Comparison of ENCODE assay signal across 8 cellular contexts in the genomic region with DNA sequence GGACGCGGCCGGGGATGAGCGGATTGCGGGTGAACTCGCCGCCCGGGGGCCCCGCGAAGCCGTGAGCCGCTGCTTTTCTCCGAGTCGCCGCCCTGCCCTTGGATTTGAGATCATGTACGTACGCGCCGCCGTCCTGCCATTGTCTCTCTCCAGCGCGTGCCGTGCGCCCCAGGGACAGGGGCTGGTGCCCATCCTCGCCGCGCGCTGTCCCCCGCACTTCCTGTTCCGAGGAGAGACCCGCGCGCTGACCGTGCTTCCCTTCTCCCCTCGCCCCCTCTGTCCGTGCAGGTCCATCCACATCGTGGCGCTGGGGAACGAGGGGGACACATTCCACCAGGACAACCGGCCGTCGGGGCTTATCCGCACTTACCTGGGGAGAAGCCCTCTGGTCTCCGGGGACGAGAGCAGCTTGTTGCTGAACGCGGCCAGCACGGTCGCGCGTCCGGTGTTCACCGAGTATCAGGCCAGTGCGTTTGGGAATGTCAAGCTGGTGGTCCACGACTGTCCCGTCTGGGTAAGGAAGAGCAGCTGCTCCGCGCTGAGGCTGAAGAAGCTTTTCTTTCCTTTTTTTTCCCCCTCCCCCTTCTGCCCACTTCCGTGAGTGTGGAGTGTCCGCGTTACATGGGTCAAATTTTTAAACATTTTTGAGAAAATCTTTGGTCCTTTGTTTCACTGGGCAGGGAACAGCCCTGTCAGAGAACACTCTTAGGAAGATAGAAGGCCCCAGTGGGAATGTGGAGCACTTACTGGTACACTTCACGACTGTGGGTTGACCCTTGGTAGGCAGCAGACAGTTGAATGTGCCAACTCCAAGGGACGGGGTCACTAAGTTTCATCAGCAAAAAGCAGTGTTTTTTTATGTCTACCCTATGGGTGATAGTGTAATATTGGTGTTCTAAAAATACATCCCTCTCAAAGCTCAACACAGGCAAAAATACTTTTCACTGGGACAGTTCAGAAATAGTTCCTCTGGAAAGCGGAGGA. TPM values are rescaled to one million over a fixed set of nuclear protein-coding genes. Genes with fewer than 3 reads are reported as not detected.
DNase-seq lines count a peak whose midpoint lies in the region; ATAC-seq, FAIRE-seq and TF ChIP-seq lines count a peak whose summit lies in the region.

No MANE protein-coding gene starts in this region.

- H3K4me3 ChIP-seq in SK-N-SH (ENCODE audit: low read depth in 2 of 2, low read length in 1 of 2) (peak overlapping the region; percentile 80 to 98), brain microvascular endothelial cell (ENCODE audit: low read depth, low read length) (peak overlapping the region; percentile 90), small intestine (ENCODE audit: low read depth in 1 of 2, low read length in 2 of 2) (peak overlapping the region; percentile 57 to 91)

- peaks cover 30% of the 10 kb centered on the region for H3K4me1 Mint-ChIP-seq in CD14-positive monocyte

- in situ Hi-C loops in brain microvascular endothelial cell (cut with HindIII; ENCODE audit: low pct_ligation_motif_present, low sequenced_read_pairs): no loop called here

- H3K9me3 ChIP-seq in SK-N-SH: no peaks in the 10 kb centered on the region
- no peaks in the 10 kb centered on the region for H3K9me3 ChIP-seq in small intestine (ENCODE audit: control insufficient read depth, low read depth)

- intact Hi-C loops in CD14-positive monocyte (cut with micrococcal nuclease): loop anchor here in 1 of 2 donors (10.0 kb wide), 1 partner anchor 93 kb away; a partner anchor contains a TSS

- no peaks in the 10 kb centered on the region for H3K27me3 ChIP-seq in SK-N-SH (ENCODE audit: insufficient read depth)
- no peaks in the 10 kb centered on the region for H3K27me3 ChIP-seq in brain microvascular endothelial cell (replicated peaks)
- no peaks in the 10 kb centered on the region for H3K27me3 ChIP-seq in small intestine (ENCODE audit: control insufficient read depth in 2 of 2, insufficient read depth in 2 of 2, low read length in 2 of 2)

- no peaks in the 10 kb centered on the region for H3K9me3 Mint-ChIP-seq in CD14-positive monocyte

- FAIRE-seq in GM19239 (lab: Jason Lieb, UNC) (peak; percentile 73), small intestine (lab: Jason Lieb, UNC) (no peak)

- H2AFZ ChIP-seq in SK-N-SH (ENCODE audit: low read depth): peak overlapping the region; percentile 58

- POLR2A ChIA-PET in SK-N-SH (lab: Yijun Ruan, JAX): interaction anchor here (0.8 to 2.7 kb wide), 6 partner anchors 9 to 91 kb away, joined by 3 to 25 read pairs (median 4); a partner anchor contains a TSS

- H3K27ac ChIP-seq in SK-N-SH (ENCODE audit: low read depth in 2 of 2, low read length in 1 of 2): peak overlapping the region; percentile 77 to 97
- peak overlapping the region; percentile 89 for H3K27ac ChIP-seq in brain microvascular endothelial cell
- peak overlapping the region; percentile 45 to 91 for H3K27ac ChIP-seq in small intestine (ENCODE audit: low read depth in 1 of 2, low read length in 1 of 2)

- H3F3A ChIP-seq in SK-N-SH (replicated peaks; ENCODE audit: insufficient read depth): no peaks in the 10 kb centered on the region

- H4K20me1 ChIP-seq in SK-N-SH (ENCODE audit: insufficient read depth): no peaks in the 10 kb centered on the region

- H3K4me3 Mint-ChIP-seq in CD14-positive monocyte: peak overlapping the region; percentile 94

- H3K79me2 ChIP-seq in SK-N-SH (ENCODE audit: insufficient read depth): peaks cover 44% of the 10 kb centered on the region

- H3K27me3 Mint-ChIP-seq in CD14-positive monocyte (ENCODE audit: low read depth in 3 of 3): peaks cover 10 to 14% (median 10%) of the 10 kb centered on the region in 3 donors

- peak; percentile 23 for ATAC-seq in HG03439 (IDR thresholded peaks at IDR 0.05; ENCODE audit: unreplicated experiment)

- CTCF ChIA-PET in SK-N-SH (lab: Yijun Ruan, JAX): interaction anchor here (0.5 to 5.5 kb wide), 10 partner anchors 13 to 117 kb away, joined by 3 to 30 read pairs (median 4); a partner anchor contains a TSS

- peak overlapping the region in 5 of 7 donors; percentile 15 to 74 (median 48) for H3K27ac Mint-ChIP-seq in CD14-positive monocyte

- DNase-seq in CD14-positive monocyte (ENCODE audit: low spot score): peak; percentile 48
- no peak for DNase-seq in GM19239 (ENCODE audit: insufficient read length, low spot score)
- DNase-seq in SK-N-SH: peak; percentile 75
- peak; percentile 31 for DNase-seq in brain microvascular endothelial cell
- peak; percentile 58 for DNase-seq in iris pigment epithelial cell (ENCODE audit: low read depth)
- peak; percentile 49 for DNase-seq in small intestine
- DNase-seq in GM03348 (ENCODE audit: low spot score): no peak

- TF ChIP-seq EP300 in SK-N-SH (IDR thresholded peaks at IDR 0.05; ENCODE audit: borderline replicate concordance in 1 of 2, low read depth in 1 of 2, low read length in 1 of 2): no peak

- no peaks in the 10 kb centered on the region for H3K36me3 Mint-ChIP-seq in CD14-positive monocyte

- peak overlapping the region; percentile 82 for H3K4me2 ChIP-seq in SK-N-SH

- H3K36me3 ChIP-seq in SK-N-SH (replicated peaks in 1 of 2; ENCODE audit: control insufficient read depth in 1 of 2, insufficient read depth in 2 of 2, low read length in 1 of 2) (peaks cover 4 to 13% of the 10 kb centered on the region in 2 experiments), brain microvascular endothelial cell (replicated peaks) (no peaks in the 10 kb centered on the region), small intestine (ENCODE audit: control insufficient read depth in 2 of 2, insufficient read depth in 2 of 2, low read length in 2 of 2) (no peaks in the 10 kb centered on the region)

- TF ChIP-seq CTCF in CD14-positive monocyte (IDR thresholded peaks at IDR 0.05): no peak
- TF ChIP-seq CTCF in SK-N-SH (IDR thresholded peaks at IDR 0.05): no peak
- TF ChIP-seq CTCF in brain microvascular endothelial cell (IDR thresholded peaks at IDR 0.05; ENCODE audit: low read depth, low read length, missing control alignments): no peak

- H3K4me1 ChIP-seq in SK-N-SH (ENCODE audit: control insufficient read depth in 1 of 2, insufficient read depth in 2 of 2, low read depth in 1 of 2, low read length in 1 of 2) (peaks cover 15 to 31% of the 10 kb centered on the region in 2 experiments; a peak in 3 of 4 replicates), small intestine (ENCODE audit: control insufficient read depth in 2 of 2, insufficient read depth in 1 of 2, low read depth in 1 of 2, low read length in 1 of 2) (peaks cover 0 to 11% of the 10 kb centered on the region in 2 donors)

- peak overlapping the region; percentile 82 for H3K9ac ChIP-seq in SK-N-SH

- no peak for TF ChIP-seq RAD21 in SK-N-SH (IDR thresholded peaks at IDR 0.05; ENCODE audit: low read length)

- 2% methylated on average over 29 of the region's 64 CpGs for WGBS in SK-N-SH (ENCODE audit: low lambda C conversion rate)
- WGBS in small intestine, 3 donors: 1 to 2% (median 1%) methylated on average over 48 to 64 of the region's 64 CpGs

- no peaks in the 10 kb centered on the region for H3K9me2 ChIP-seq in SK-N-SH

TF ChIP-seq in SK-N-SH, 30 proteins besides CTCF, POLR2A, EP300 and RAD21:
- TF ChIP-seq CHD2 (IDR thresholded peaks at IDR 0.05; ENCODE audit: low read length, partially characterized antibody): peak; percentile 3
- no peak for TF ChIP-seq JUND (IDR thresholded peaks at IDR 0.05)
- 0 out of 2 replicates have a peak, but pooled peaks have one; percentile 8 for TF ChIP-seq TAF1 (IDR thresholded peaks at IDR 0.05; ENCODE audit: borderline replicate concordance, low read depth, low read length)
- TF ChIP-seq GATA2 (CRISPR knock-in tag; IDR thresholded peaks at IDR 0.05): peak; percentile 7; the same call in 1 of the 2 replicates
- no peak; the same call in 1 of the 2 replicates for TF ChIP-seq SMC3 (IDR thresholded peaks at IDR 0.05; ENCODE audit: low read depth, low read length)
- TF ChIP-seq, protein P1, sequence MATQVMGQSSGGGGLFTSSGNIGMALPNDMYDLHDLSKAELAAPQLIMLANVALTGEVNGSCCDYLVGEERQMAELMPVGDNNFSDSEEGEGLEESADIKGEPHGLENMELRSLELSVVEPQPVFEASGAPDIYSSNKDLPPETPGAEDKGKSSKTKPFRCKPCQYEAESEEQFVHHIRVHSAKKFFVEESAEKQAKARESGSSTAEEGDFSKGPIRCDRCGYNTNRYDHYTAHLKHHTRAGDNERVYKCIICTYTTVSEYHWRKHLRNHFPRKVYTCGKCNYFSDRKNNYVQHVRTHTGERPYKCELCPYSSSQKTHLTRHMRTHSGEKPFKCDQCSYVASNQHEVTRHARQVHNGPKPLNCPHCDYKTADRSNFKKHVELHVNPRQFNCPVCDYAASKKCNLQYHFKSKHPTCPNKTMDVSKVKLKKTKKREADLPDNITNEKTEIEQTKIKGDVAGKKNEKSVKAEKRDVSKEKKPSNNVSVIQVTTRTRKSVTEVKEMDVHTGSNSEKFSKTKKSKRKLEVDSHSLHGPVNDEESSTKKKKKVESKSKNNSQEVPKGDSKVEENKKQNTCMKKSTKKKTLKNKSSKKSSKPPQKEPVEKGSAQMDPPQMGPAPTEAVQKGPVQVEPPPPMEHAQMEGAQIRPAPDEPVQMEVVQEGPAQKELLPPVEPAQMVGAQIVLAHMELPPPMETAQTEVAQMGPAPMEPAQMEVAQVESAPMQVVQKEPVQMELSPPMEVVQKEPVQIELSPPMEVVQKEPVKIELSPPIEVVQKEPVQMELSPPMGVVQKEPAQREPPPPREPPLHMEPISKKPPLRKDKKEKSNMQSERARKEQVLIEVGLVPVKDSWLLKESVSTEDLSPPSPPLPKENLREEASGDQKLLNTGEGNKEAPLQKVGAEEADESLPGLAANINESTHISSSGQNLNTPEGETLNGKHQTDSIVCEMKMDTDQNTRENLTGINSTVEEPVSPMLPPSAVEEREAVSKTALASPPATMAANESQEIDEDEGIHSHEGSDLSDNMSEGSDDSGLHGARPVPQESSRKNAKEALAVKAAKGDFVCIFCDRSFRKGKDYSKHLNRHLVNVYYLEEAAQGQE (IDR thresholded peaks at IDR 0.05; ENCODE audit: low read depth, low read length): no peak; the same call in 1 of the 2 replicates
- TF ChIP-seq MEF2A (IDR thresholded peaks at IDR 0.05; ENCODE audit: borderline replicate concordance, low read depth): no peak
- TF ChIP-seq MXI1 (IDR thresholded peaks at IDR 0.05; ENCODE audit: low read depth, low read length): peak; percentile 33; the same call in 1 of the 2 replicates
TF ChIP-seq in SK-N-SH: peak in this region for 4.

RNA-seq across cellular contexts. Expression of a gene that starts 0.7 kb away (rescaled TPM):
- polyA plus RNA-seq in CD14-positive monocyte: 1 to 10 TPM in 1 of 2 donors, under 1 TPM in 1; 0.41 to 1.5 TPM
- 59.3 and 73.6 TPM in 2 replicates for polyA plus RNA-seq in SK-N-SH (2012; rRNA removed)
- 50.7 and 65.7 TPM in 2 replicates for polyA plus RNA-seq in SK-N-SH (2012; cell fraction: cytosol; rRNA removed)
- 47.4 and 71.1 TPM in 2 replicates for polyA plus RNA-seq in SK-N-SH (2012; cell fraction: nucleus; rRNA removed)
- 10 to 100 TPM in 1 of 3 donors, 1 to 10 TPM in 2; 5.8 to 16.2 (median 8.1) TPM for polyA plus RNA-seq in small intestine

RNA-seq across cellular contexts. Expression of a gene that starts 49.1 kb away (rescaled TPM):
- polyA plus RNA-seq in CD14-positive monocyte: not detected
- 0.07 and 0.13 TPM in 2 replicates for polyA plus RNA-seq in SK-N-SH (2012; rRNA removed)
- polyA plus RNA-seq in SK-N-SH (2012; cell fraction: cytosol; rRNA removed): 0.14 and 0.21 TPM in 2 replicates
- polyA plus RNA-seq in SK-N-SH (2012; cell fraction: nucleus; rRNA removed): 0.23 and 0.63 TPM in 2 replicates
- polyA plus RNA-seq in small intestine: under 1 TPM in 1 of 3 donors, not detected in 2; 0.24 TPM

Comparison
In these comparisons a context has a peak if more than half of its experiments do, and no peak if none do; other contexts are left out.
1. DNase-seq: peak in CD14-positive monocyte (single experiment), SK-N-SH (single experiment), brain microvascular endothelial cell (single experiment), iris pigment epithelial cell (single experiment) and small intestine (single experiment); none in GM19239 (single experiment) and GM03348 (single experiment).
2. Peak in every context shown above with its lines, with median percentiles within 50 percentile points of each other: H3K27ac ChIP-seq and H3K4me3 ChIP-seq.